In the genomic region with DNA sequence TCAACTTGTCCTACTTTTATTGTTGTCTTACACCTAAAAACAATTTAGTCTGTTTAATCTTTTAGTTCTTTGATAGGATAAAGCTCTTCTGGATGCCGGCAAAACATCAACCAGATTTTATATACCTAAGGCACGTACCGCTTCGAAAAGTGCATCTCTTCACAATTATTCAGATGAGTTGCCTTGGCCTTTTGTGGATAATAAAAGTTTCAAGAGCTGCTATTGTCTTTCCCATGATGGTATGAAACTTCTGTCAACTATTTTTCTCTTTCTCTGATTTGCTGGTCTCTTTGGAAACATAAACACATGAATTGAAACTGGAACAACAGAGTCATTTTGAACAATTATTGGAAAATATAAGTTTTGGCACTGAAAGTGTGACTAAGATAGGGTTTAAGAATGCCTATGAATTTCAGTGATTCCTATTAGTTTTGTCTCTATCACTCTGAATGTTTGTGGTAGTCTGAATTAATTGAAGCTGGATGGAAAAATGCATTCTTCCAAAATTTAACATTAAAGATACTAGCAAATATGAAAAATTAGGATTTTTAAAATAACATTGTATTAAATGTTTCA, we compare ENCODE assay signal across 17 cellular contexts.
DNase-seq lines count a peak whose midpoint lies in the region; ATAC-seq and TF ChIP-seq lines count a peak whose summit lies in the region.
"Had no signal": no experiment of that assay in that cellular context is flagged by ENCODE, and none has a peak within 500 bp of the region (broad histone marks: within the 10 kb centered on the region; RNA-seq: fewer than 3 reads in every experiment).

No MANE protein-coding gene starts in this region.

- ATAC-seq in stimulated activated effector memory CD8-positive, alpha-beta T cell treated with anti-CD3 and anti-CD28 coated beads, Interleukin-12 subunit alpha, Interleukin-12 subunit beta, amount 100 ng/mL, for 72 hours = peak; percentile 76
- ATAC-seq: CD8-positive, alpha-beta T cell had no signal

- H3K27ac ChIP-seq in KOPT-K1 (ENCODE audit: low read depth, low read length, poor library complexity, severe bottlenecking) (peak overlapping the region; percentile 26), colonic mucosa (no peak overlapping the region)
- H3K27ac ChIP-seq: BLaER1 treated with 17β-estradiol and CSF1 and Interleukin-3, amounts not matched to agents 10 nM and 100 nM had no signal

- CTCF ChIA-PET in activated CD4-positive, alpha-beta memory T cell treated with anti-CD3 and anti-CD28 coated beads, Interleukin-2, amount 10 ng/mL, durations not matched to agents 7 days and 5 days (lab: Charles Lee) = interaction anchor here (1.0 to 1.5 kb wide), 4 partner anchors 10 to 28 kb away, joined by 3 to 6 read pairs (median 3); no protein-coding TSS in a partner anchor

- no peaks in the 10 kb centered on the region for H3K4me1 ChIP-seq in colonic mucosa

- intact Hi-C loops in colonic mucosa (cut with DNase I) = no loop called here

- no peaks in the 10 kb centered on the region for H3K27me3 ChIP-seq in colonic mucosa
- H3K27me3 ChIP-seq: BLaER1 treated with 17β-estradiol and CSF1 and Interleukin-3, amounts not matched to agents 10 nM and 100 nM had no signal

- H3K9me3 Mint-ChIP-seq in activated T-cell treated with anti-CD3 and anti-CD28 coated beads, Interleukin-2, amount 50 U/mL, for 24 hours = peaks cover 2% of the 10 kb centered on the region
- H3K9me3 Mint-ChIP-seq in activated CD4-positive, alpha-beta memory T cell treated with anti-CD3 and anti-CD28 coated beads, Interleukin-2, amount 10 ng/mL, durations not matched to agents 7 days and 5 days = peaks cover 14% of the 10 kb centered on the region
- peaks cover 2% of the 10 kb centered on the region for H3K9me3 Mint-ChIP-seq in stimulated activated effector memory CD8-positive, alpha-beta T cell treated with anti-CD3 and anti-CD28 coated beads, Interleukin-12 subunit alpha, Interleukin-12 subunit beta, amount 100 ng/mL, for 72 hours
- H3K9me3 Mint-ChIP-seq: CD8-positive, alpha-beta T cell had no signal

- H3K36me3 ChIP-seq in KOPT-K1 (ENCODE audit: insufficient read depth, low read length) (no peaks in the 10 kb centered on the region), colonic mucosa (no peaks in the 10 kb centered on the region)
- H3K36me3 ChIP-seq: BLaER1 treated with 17β-estradiol and CSF1 and Interleukin-3, amounts not matched to agents 10 nM and 100 nM had no signal

- H3K4me1 Mint-ChIP-seq in activated T-cell treated with anti-CD3 and anti-CD28 coated beads, Interleukin-2, amount 50 U/mL, for 24 hours (ENCODE audit: low read depth) = peaks cover 41% of the 10 kb centered on the region
- H3K4me1 Mint-ChIP-seq in activated CD4-positive, alpha-beta memory T cell treated with anti-CD3 and anti-CD28 coated beads, Interleukin-2, amount 10 ng/mL, durations not matched to agents 7 days and 5 days = peaks cover 29% of the 10 kb centered on the region
- peaks cover 28% of the 10 kb centered on the region for H3K4me1 Mint-ChIP-seq in stimulated activated effector memory CD8-positive, alpha-beta T cell treated with anti-CD3 and anti-CD28 coated beads, Interleukin-12 subunit alpha, Interleukin-12 subunit beta, amount 100 ng/mL, for 72 hours

- POLR2A ChIA-PET in activated CD4-positive, alpha-beta memory T cell treated with anti-CD3 and anti-CD28 coated beads, Interleukin-2, amount 10 ng/mL, durations not matched to agents 7 days and 5 days (lab: Charles Lee) = interaction anchor here (0.7 to 1.8 kb wide), 6 partner anchors 9 to 110 kb away, joined by 3 to 7 read pairs (median 4); partner anchors contain the start of gene DPP4

- H3K9me3 ChIP-seq in KOPT-K1 (ENCODE audit: insufficient read depth, low read length, poor library complexity, severe bottlenecking) (no peaks in the 10 kb centered on the region), colonic mucosa (no peaks in the 10 kb centered on the region)
- H3K9me3 ChIP-seq: BLaER1 treated with 17β-estradiol and CSF1 and Interleukin-3, amounts not matched to agents 10 nM and 100 nM had no signal

- DNase-seq in activated T-cell treated with anti-CD3 and anti-CD28 coated beads, Interleukin-2, amount 50 U/mL, for 24 hours = no peak
- no peak for DNase-seq in activated T-cell treated with anti-CD3 and anti-CD28 coated beads, Interleukin-2, amount 50 U/mL, for 48 hours
- DNase-seq in activated CD4-positive, alpha-beta memory T cell treated with anti-CD3 and anti-CD28 coated beads, Interleukin-2, amount 10 ng/mL, durations not matched to agents 7 days and 5 days = no peak
- no peak for DNase-seq in stimulated activated effector memory CD8-positive, alpha-beta T cell treated with anti-CD3 and anti-CD28 coated beads, Interleukin-12 subunit alpha, Interleukin-12 subunit beta, amount 100 ng/mL, for 72 hours (ENCODE audit: low spot score in 2 of 2)
- DNase-seq in colonic mucosa = no peak
- no peak for DNase-seq in NCI-H1694 (lab: John Stamatoyannopoulos, UW)
- DNase-seq: Calu3; CD8-positive, alpha-beta T cell; GF-D8; H7; KG1; NCI-H1417; NCI-H187 treated with DMSO at 0.1 percent for 48 hours; NCI-H226; NCI-H524 had no signal

- H3K4me3 ChIP-seq in colonic mucosa = no peak overlapping the region
- H3K4me3 ChIP-seq: BLaER1 treated with 17β-estradiol and CSF1 and Interleukin-3, amounts not matched to agents 10 nM and 100 nM had no signal

- no peaks in the 10 kb centered on the region for H3K27me3 Mint-ChIP-seq in activated T-cell treated with anti-CD3 and anti-CD28 coated beads, Interleukin-2, amount 50 U/mL, for 24 hours
- H3K27me3 Mint-ChIP-seq in activated CD4-positive, alpha-beta memory T cell treated with anti-CD3 and anti-CD28 coated beads, Interleukin-2, amount 10 ng/mL, durations not matched to agents 7 days and 5 days = no peaks in the 10 kb centered on the region

- H3K4me3 Mint-ChIP-seq in activated T-cell treated with anti-CD3 and anti-CD28 coated beads, Interleukin-2, amount 50 U/mL, for 24 hours = peak overlapping the region; percentile 6
- H3K4me3 Mint-ChIP-seq in activated CD4-positive, alpha-beta memory T cell treated with anti-CD3 and anti-CD28 coated beads, Interleukin-2, amount 10 ng/mL, durations not matched to agents 7 days and 5 days = no peak overlapping the region
- H3K4me3 Mint-ChIP-seq in stimulated activated effector memory CD8-positive, alpha-beta T cell treated with anti-CD3 and anti-CD28 coated beads, Interleukin-12 subunit alpha, Interleukin-12 subunit beta, amount 100 ng/mL, for 72 hours = peak overlapping the region; percentile 18
- H3K4me3 Mint-ChIP-seq: CD8-positive, alpha-beta T cell had no signal

- H3K36me3 Mint-ChIP-seq in activated T-cell treated with anti-CD3 and anti-CD28 coated beads, Interleukin-2, amount 50 U/mL, for 24 hours (ENCODE audit: low read depth) = no peaks in the 10 kb centered on the region
- peaks cover 34% of the 10 kb centered on the region for H3K36me3 Mint-ChIP-seq in activated CD4-positive, alpha-beta memory T cell treated with anti-CD3 and anti-CD28 coated beads, Interleukin-2, amount 10 ng/mL, durations not matched to agents 7 days and 5 days (ENCODE audit: low read depth)
- peaks cover 71% of the 10 kb centered on the region for H3K36me3 Mint-ChIP-seq in stimulated activated effector memory CD8-positive, alpha-beta T cell treated with anti-CD3 and anti-CD28 coated beads, Interleukin-12 subunit alpha, Interleukin-12 subunit beta, amount 100 ng/mL, for 72 hours
- H3K36me3 Mint-ChIP-seq: CD8-positive, alpha-beta T cell had no signal

- peak overlapping the region; percentile 80 for H3K27ac Mint-ChIP-seq in activated T-cell treated with anti-CD3 and anti-CD28 coated beads, Interleukin-2, amount 50 U/mL, for 24 hours
- peak overlapping the region; percentile 25 for H3K27ac Mint-ChIP-seq in activated CD4-positive, alpha-beta memory T cell treated with anti-CD3 and anti-CD28 coated beads, Interleukin-2, amount 10 ng/mL, durations not matched to agents 7 days and 5 days
- H3K27ac Mint-ChIP-seq in stimulated activated effector memory CD8-positive, alpha-beta T cell treated with anti-CD3 and anti-CD28 coated beads, Interleukin-12 subunit alpha, Interleukin-12 subunit beta, amount 100 ng/mL, for 72 hours = peak overlapping the region; percentile 83
- H3K27ac Mint-ChIP-seq: CD8-positive, alpha-beta T cell had no signal

- no peak overlapping the region for H3K9ac ChIP-seq in colonic mucosa (ENCODE audit: low read depth in 2 of 2, low read length in 2 of 2)
- H3K9ac ChIP-seq: BLaER1 treated with 17β-estradiol and CSF1 and Interleukin-3, amounts not matched to agents 10 nM and 100 nM had no signal

- no peak for TF ChIP-seq CTCF in colonic mucosa (IDR thresholded peaks at IDR 0.05)

Comparison
In these comparisons a context has a peak if more than half of its experiments do, and no peak if none do; other contexts are left out.
1. H3K27ac Mint-ChIP-seq: peak in every context shown above with its lines; median percentile 83 in stimulated activated effector memory CD8-positive, alpha-beta T cell treated with anti-CD3 and anti-CD28 coated beads, Interleukin-12 subunit alpha, Interleukin-12 subunit beta, amount 100 ng/mL, for 72 hours; 80 in activated T-cell treated with anti-CD3 and anti-CD28 coated beads, Interleukin-2, amount 50 U/mL, for 24 hours; 25 in activated CD4-positive, alpha-beta memory T cell treated with anti-CD3 and anti-CD28 coated beads, Interleukin-2, amount 10 ng/mL, durations not matched to agents 7 days and 5 days.